8 cellular contexts compared by ENCODE assay signal in the genomic region with DNA sequence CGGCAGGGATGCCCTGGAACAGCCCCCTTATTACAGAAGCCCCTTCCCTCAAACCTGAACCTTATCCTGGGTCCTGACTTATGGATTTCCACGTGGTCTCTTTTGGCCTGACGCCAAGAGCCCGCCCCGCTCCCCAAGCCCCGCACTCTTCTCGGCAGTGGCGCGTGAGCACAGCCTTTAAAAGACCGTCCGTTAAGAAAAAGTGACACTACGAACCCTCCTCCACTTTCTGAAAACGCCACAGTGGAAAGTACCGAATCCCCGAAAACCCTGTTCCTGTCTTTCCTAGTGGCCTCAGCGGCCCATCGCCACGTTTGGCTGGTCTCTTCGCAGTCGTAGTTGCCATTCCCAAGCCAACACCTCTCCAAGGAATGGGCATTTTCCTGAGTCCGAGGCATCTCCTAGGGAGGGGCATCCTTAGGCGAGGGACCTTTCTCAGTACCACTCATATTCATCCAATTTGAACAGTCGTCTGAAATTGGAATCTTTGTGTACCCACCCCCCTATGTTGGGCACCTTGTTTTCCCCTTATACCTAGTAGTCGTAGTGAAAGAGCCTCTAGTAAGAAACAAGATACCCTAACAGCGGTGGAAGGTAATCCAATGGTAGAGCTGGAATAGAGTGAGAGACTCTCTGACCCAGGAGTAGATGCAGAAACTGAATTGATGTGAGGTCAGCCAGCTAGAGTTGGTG. TPM values are rescaled to one million over a fixed set of nuclear protein-coding genes. Genes with fewer than 3 reads are reported as not detected.
DNase-seq lines count a peak whose midpoint lies in the region; FAIRE-seq and TF ChIP-seq lines count a peak whose summit lies in the region.

No MANE protein-coding gene starts in this region.

- H3K79me2 ChIP-seq in OCI-LY1 (ENCODE audit: insufficient read depth, low read length) (no peaks in the 10 kb centered on the region), endothelial cell of umbilical vein (ENCODE audit: control insufficient read depth, insufficient read depth, low read length) (no peaks in the 10 kb centered on the region)

- POLR2A ChIA-PET in endothelial cell of umbilical vein (lab: Charles Lee), result no interaction called here

- H3F3A ChIP-seq in OCI-LY1 (ENCODE audit: insufficient read depth, low read length), result no peaks in the 10 kb centered on the region

- H4K20me1 ChIP-seq in OCI-LY1 (ENCODE audit: insufficient read depth, low read length) (no peaks in the 10 kb centered on the region), endothelial cell of umbilical vein (replicated peaks; ENCODE audit: control insufficient read depth, extremely low read depth, insufficient read depth, low read length) (no peaks in the 10 kb centered on the region)

- TF ChIP-seq CTCF in OCI-LY1 (IDR thresholded peaks at IDR 0.05; ENCODE audit: low read length), result no peak
- no peak for TF ChIP-seq CTCF in endothelial cell of umbilical vein (IDR thresholded peaks at IDR 0.05; ENCODE audit: extremely low read depth in 1 of 2, insufficient read depth in 1 of 2, low read depth in 1 of 2, low read length in 2 of 2)
- TF ChIP-seq CTCF in retinal pigment epithelial cell (conservative IDR thresholded peaks at IDR 0.05; ENCODE audit: low read depth, low read length), result no peak

- H3K4me2 ChIP-seq in OCI-LY1 (ENCODE audit: low read length) (peak overlapping the region; percentile 83), endothelial cell of umbilical vein (ENCODE audit: insufficient read depth, low read length) (peak overlapping the region; percentile 57)

- BruUV-seq in endothelial cell of umbilical vein (replicated peaks; lab: Mats Ljungman, UMichigan), result no TSS peak

- peaks cover 27% of the 10 kb centered on the region for H3K4me1 ChIP-seq in OCI-LY1 (ENCODE audit: insufficient read depth, low read length, severe bottlenecking)
- peaks cover 24% of the 10 kb centered on the region for H3K4me1 ChIP-seq in endothelial cell of umbilical vein (ENCODE audit: control insufficient read depth, extremely low read depth, insufficient read depth, low read length)

- H3K9me1 ChIP-seq in endothelial cell of umbilical vein (replicated peaks; ENCODE audit: control insufficient read depth, extremely low read depth, insufficient read depth, low read length), result no peaks in the 10 kb centered on the region

- H3K9me3 ChIP-seq in OCI-LY1 (ENCODE audit: low read length) (no peaks in the 10 kb centered on the region), endothelial cell of umbilical vein (replicated peaks; ENCODE audit: control insufficient read depth, insufficient read depth, low read length) (no peaks in the 10 kb centered on the region)

- H3K36me3 ChIP-seq in OCI-LY1 (ENCODE audit: insufficient read depth, low read length) (no peaks in the 10 kb centered on the region), endothelial cell of umbilical vein (ENCODE audit: control insufficient read depth in 2 of 2, extremely low read depth in 1 of 2, insufficient read depth in 2 of 2, low read length in 2 of 2) (no peaks in the 10 kb centered on the region)

- H2AFZ ChIP-seq in OCI-LY1 (ENCODE audit: low read length) (no peak overlapping the region), endothelial cell of umbilical vein (ENCODE audit: low read depth, low read length) (peak overlapping the region; percentile 58)

- no peak for TF ChIP-seq POLR2A in GM12891 (IDR thresholded peaks at IDR 0.05; ENCODE audit: low read depth, low read length)
- no peak for TF ChIP-seq POLR2A in endothelial cell of umbilical vein (IDR thresholded peaks at IDR 0.05; ENCODE audit: low read depth, low read length)

- FAIRE-seq in GM12891 (lab: Jason Lieb, UNC) (no peak), endothelial cell of umbilical vein (lab: Jason Lieb, UNC) (peak; percentile 24)

- H3K4me3 ChIP-seq in OCI-LY1 (ENCODE audit: low read depth, low read length, poor library complexity, severe bottlenecking), result peak overlapping the region; percentile 64
- H3K4me3 ChIP-seq in endothelial cell of umbilical vein (replicated peaks in 1 of 3; ENCODE audit: insufficient read depth in 1 of 3, low read depth in 1 of 3, low read length in 3 of 3), result no peak overlapping the region
- peak overlapping the region; percentile 52 for H3K4me3 ChIP-seq in retinal pigment epithelial cell (ENCODE audit: low read length)

- H3K9ac ChIP-seq in OCI-LY1 (ENCODE audit: low read length) (peak overlapping the region; percentile 59; the same call in 1 of the 2 replicates), endothelial cell of umbilical vein (replicated peaks; ENCODE audit: extremely low read depth, insufficient read depth, low read length) (no peak overlapping the region)

- H3K27ac ChIP-seq in OCI-LY1 (ENCODE audit: low read depth, low read length, poor library complexity, severe bottlenecking) (no peak overlapping the region), endothelial cell of umbilical vein (ENCODE audit: insufficient read depth, low read depth, low read length) (no peak overlapping the region)

- intact Hi-C loops in endothelial cell of umbilical vein (cut with micrococcal nuclease), result loop anchor here (5.0 kb wide), 2 partner anchors 464 to 1589 kb away; a partner anchor contains a TSS
- intact Hi-C loops in head of caudate nucleus (cut with DNase I), result no loop called here

- DNase-seq in GM12891 (ENCODE audit: insufficient read length, low spot score) (peak; percentile 10), endothelial cell of umbilical vein (ENCODE audit: low read depth, low spot score) (no peak), retinal pigment epithelial cell (ENCODE audit: low read depth) (no peak), head of caudate nucleus (no peak), NCI-H2081 treated with DMSO at 0.1 percent for 48 hours (lab: John Stamatoyannopoulos, UW) (no peak), GF-D8 (lab: John Stamatoyannopoulos, UW) (no peak), NCI-H1694 (lab: John Stamatoyannopoulos, UW) (no peak)

- dilution Hi-C loops in endothelial cell of umbilical vein (cut with MboI; ENCODE audit: extremely low pct_ligation_motif_present, low sequenced_read_pairs), result no loop called here

- CTCF ChIA-PET in endothelial cell of umbilical vein (lab: Charles Lee), result interaction anchor here (1.0 to 1.3 kb wide), 2 partner anchors 11 to 55 kb away, joined by 3 read pairs; a partner anchor contains a TSS

- no peaks in the 10 kb centered on the region for H3K9me2 ChIP-seq in OCI-LY1 (ENCODE audit: low read depth, low read length)

- H3K27me3 ChIP-seq in OCI-LY1 (ENCODE audit: insufficient read depth, low read length) (0 out of 2 replicates have a peak, but pooled peaks cover 6% of the 10 kb centered on the region), endothelial cell of umbilical vein (ENCODE audit: control insufficient read depth in 2 of 2, insufficient read depth in 2 of 2, low read length in 2 of 2) (peaks cover 85 to 96% of the 10 kb centered on the region in 2 experiments)

TF ChIP-seq in GM12891, 5 proteins besides CTCF, POLR2A, EP300 and RAD21:
- no peak for TF ChIP-seq POLR2AphosphoS5 (IDR thresholded peaks at IDR 0.05; ENCODE audit: low read depth, low read length)
- TF ChIP-seq TAF1 (IDR thresholded peaks at IDR 0.05; ENCODE audit: low read depth, low read length), result no peak
- TF ChIP-seq POU2F2 (IDR thresholded peaks at IDR 0.05; ENCODE audit: low read depth, low read length), result no peak
- TF ChIP-seq PAX5 (IDR thresholded peaks at IDR 0.05; ENCODE audit: insufficient read depth, low read length, severe bottlenecking), result no peak
- no peak for TF ChIP-seq SPI1 (IDR thresholded peaks at IDR 0.05; ENCODE audit: low read depth, low read length)

TF ChIP-seq in endothelial cell of umbilical vein, 7 proteins besides CTCF, POLR2A, EP300 and RAD21:
- TF ChIP-seq EZH2 (IDR thresholded peaks at IDR 0.05; ENCODE audit: borderline replicate concordance, low read depth, low read length, severe bottlenecking) (peak; percentile 59), FOS (IDR thresholded peaks at IDR 0.05; ENCODE audit: borderline replicate concordance, insufficient read depth, low read length) (no peak)
TF ChIP-seq in endothelial cell of umbilical vein: peak in this region for 1.

RNA-seq across cellular contexts. Expression of a gene that starts 0.8 kb away (rescaled TPM):
- not detected for polyA plus RNA-seq in GM12891 (2012; ENCODE audit: low read depth, missing spikeins)
- total RNA-seq in endothelial cell of umbilical vein, result not detected in 2 replicates
- polyA plus RNA-seq in endothelial cell of umbilical vein, result not detected in 2 replicates
- polyA plus RNA-seq in endothelial cell of umbilical vein (2011; cell fraction: cytosol; rRNA removed), result 0.04 TPM in 1 of 2 replicates, not detected in the other
- polyA plus RNA-seq in endothelial cell of umbilical vein (2011; cell fraction: nucleus; rRNA removed), result not detected in 2 replicates
- not detected in 2 replicates for polyA plus RNA-seq in endothelial cell of umbilical vein (2012)
- polyA minus RNA-seq in endothelial cell of umbilical vein, result not detected in 2 replicates
- polyA minus RNA-seq in endothelial cell of umbilical vein (2011; cell fraction: cytosol; rRNA and poly(A)+ RNA removed), result 6.0 TPM
- polyA minus RNA-seq in endothelial cell of umbilical vein (2011; cell fraction: nucleus; rRNA and poly(A)+ RNA removed), result not detected in 2 replicates

RNA-seq across cellular contexts. Expression of a gene that starts 5.5 kb away (rescaled TPM):
- polyA plus RNA-seq in GM12891 (2012; ENCODE audit: low read depth, missing spikeins), result not detected
- 0.58 and 0.88 TPM in 2 replicates for total RNA-seq in endothelial cell of umbilical vein
- 0.37 and 0.60 TPM in 2 replicates for polyA plus RNA-seq in endothelial cell of umbilical vein
- 0.39 and 0.61 TPM in 2 replicates for polyA plus RNA-seq in endothelial cell of umbilical vein (2011; cell fraction: cytosol; rRNA removed)
- 0.53 and 0.54 TPM in 2 replicates for polyA plus RNA-seq in endothelial cell of umbilical vein (2011; cell fraction: nucleus; rRNA removed)
- 0.60 and 0.80 TPM in 2 replicates for polyA plus RNA-seq in endothelial cell of umbilical vein (2012)
- 0.34 TPM in 1 of 2 replicates, not detected in the other for polyA minus RNA-seq in endothelial cell of umbilical vein
- polyA minus RNA-seq in endothelial cell of umbilical vein (2011; cell fraction: cytosol; rRNA and poly(A)+ RNA removed), result 6.6 TPM
- polyA minus RNA-seq in endothelial cell of umbilical vein (2011; cell fraction: nucleus; rRNA and poly(A)+ RNA removed), result not detected in 2 replicates

RNA-seq across cellular contexts. Expression of a gene that starts 54.9 kb away (rescaled TPM):
- not detected for polyA plus RNA-seq in GM12891 (2012; ENCODE audit: low read depth, missing spikeins)
- total RNA-seq in endothelial cell of umbilical vein, result 0.14 and 0.22 TPM in 2 replicates
- 0.22 TPM in 2 replicates for polyA plus RNA-seq in endothelial cell of umbilical vein
- polyA plus RNA-seq in endothelial cell of umbilical vein (2011; cell fraction: cytosol; rRNA removed), result 0.06 and 0.08 TPM in 2 replicates
- polyA plus RNA-seq in endothelial cell of umbilical vein (2011; cell fraction: nucleus; rRNA removed), result 0.41 and 0.51 TPM in 2 replicates
- 0.15 TPM in 1 of 2 replicates, not detected in the other for polyA plus RNA-seq in endothelial cell of umbilical vein (2012)
- polyA minus RNA-seq in endothelial cell of umbilical vein, result 0.23 TPM in 1 of 2 replicates, not detected in the other
- polyA minus RNA-seq in endothelial cell of umbilical vein (2011; cell fraction: cytosol; rRNA and poly(A)+ RNA removed), result not detected
- polyA minus RNA-seq in endothelial cell of umbilical vein (2011; cell fraction: nucleus; rRNA and poly(A)+ RNA removed), result 0.34 TPM in 1 of 2 replicates, not detected in the other

Comparison
In these comparisons a context has a peak if more than half of its experiments do, and no peak if none do; other contexts are left out.
1. H3K4me3 ChIP-seq: peak in OCI-LY1 (single experiment) and retinal pigment epithelial cell (single experiment); none in endothelial cell of umbilical vein (0 of 3).